In the genomic region with DNA sequence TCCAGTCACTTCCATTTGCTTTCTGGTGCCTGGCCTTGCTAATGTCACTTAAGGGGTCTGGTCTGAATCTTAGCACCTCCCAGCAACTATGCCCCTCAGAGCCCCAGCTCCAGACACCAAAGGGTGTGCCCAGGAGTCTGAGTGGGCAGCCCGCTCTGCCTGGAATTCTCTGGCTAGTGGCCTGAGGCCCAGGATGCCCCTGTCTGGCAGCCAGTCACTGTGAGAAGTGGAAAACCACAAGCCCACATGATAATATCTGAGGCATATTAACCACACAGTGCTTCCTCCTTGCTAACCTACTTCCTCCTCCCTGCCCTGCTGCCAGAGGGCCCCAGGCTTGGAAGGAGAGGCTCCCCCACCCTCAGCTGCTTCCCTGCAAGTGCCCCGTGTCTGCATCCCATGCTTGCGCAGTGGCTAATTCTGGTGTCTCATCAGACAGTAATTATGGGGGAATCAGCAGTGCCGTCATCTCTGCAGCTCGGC, we compare ENCODE assay signal across 7 cellular contexts. TPM values are rescaled to one million over a fixed set of nuclear protein-coding genes. Genes with fewer than 3 reads are reported as not detected.
DNase-seq lines count a peak whose midpoint lies in the region; ATAC-seq and TF ChIP-seq lines count a peak whose summit lies in the region.

No MANE protein-coding gene starts in this region.

- peak overlapping the region; percentile 84 for H3K27ac ChIP-seq in angular gyrus (ENCODE audit: low read depth, low read length)

- H3K27ac Mint-ChIP-seq in natural killer cell, result peak overlapping the region in 1 of 2 donors; percentile 52

- peak overlapping the region; percentile 72 for H3K4me3 Mint-ChIP-seq in natural killer cell

- ATAC-seq in natural killer cell (peak; percentile 15 to 74 (median 58)), HG02588 (IDR thresholded peaks at IDR 0.05; ENCODE audit: unreplicated experiment) (no peak)

- peaks cover 73 to 77% of the 10 kb centered on the region in 2 donors for H3K27me3 Mint-ChIP-seq in natural killer cell (ENCODE audit: low read depth in 2 of 2)

- H3K4me1 Mint-ChIP-seq in natural killer cell, result peaks cover 22 to 26% of the 10 kb centered on the region in 2 donors

- DNase-seq in GM03348 (ENCODE audit: low spot score) (peak; percentile 73), NCI-H2227 (lab: John Stamatoyannopoulos, UW; ENCODE audit: unreplicated experiment) (peak; percentile 69), natural killer cell (no peak), NCI-H748 (lab: John Stamatoyannopoulos, UW; ENCODE audit: unreplicated experiment) (no peak), iPS-NIHi11 (ENCODE audit: low spot score) (no peak)

- H3K36me3 Mint-ChIP-seq in natural killer cell, result no peaks in the 10 kb centered on the region

- no peak for TF ChIP-seq CTCF in natural killer cell (IDR thresholded peaks at IDR 0.05)

- intact Hi-C loops in natural killer cell (cut with micrococcal nuclease), result no loop called here

- no peaks in the 10 kb centered on the region for H3K9me3 Mint-ChIP-seq in natural killer cell

RNA-seq across cellular contexts. Expression of gene SRCIN1, which starts 14.0 kb away (rescaled TPM):
- under 1 TPM in 2 of 3 donors, not detected in 1; 0.28 to 0.50 TPM for total RNA-seq in natural killer cell

Comparison
In these comparisons a context has a peak if more than half of its experiments do, and no peak if none do; other contexts are left out.
1. DNase-seq: peak in GM03348 (single experiment) and NCI-H2227 (single experiment); none in natural killer cell (single experiment), NCI-H748 (single experiment) and iPS-NIHi11 (single experiment).